ENCODE assay signal across 8 cellular contexts in the genomic region with DNA sequence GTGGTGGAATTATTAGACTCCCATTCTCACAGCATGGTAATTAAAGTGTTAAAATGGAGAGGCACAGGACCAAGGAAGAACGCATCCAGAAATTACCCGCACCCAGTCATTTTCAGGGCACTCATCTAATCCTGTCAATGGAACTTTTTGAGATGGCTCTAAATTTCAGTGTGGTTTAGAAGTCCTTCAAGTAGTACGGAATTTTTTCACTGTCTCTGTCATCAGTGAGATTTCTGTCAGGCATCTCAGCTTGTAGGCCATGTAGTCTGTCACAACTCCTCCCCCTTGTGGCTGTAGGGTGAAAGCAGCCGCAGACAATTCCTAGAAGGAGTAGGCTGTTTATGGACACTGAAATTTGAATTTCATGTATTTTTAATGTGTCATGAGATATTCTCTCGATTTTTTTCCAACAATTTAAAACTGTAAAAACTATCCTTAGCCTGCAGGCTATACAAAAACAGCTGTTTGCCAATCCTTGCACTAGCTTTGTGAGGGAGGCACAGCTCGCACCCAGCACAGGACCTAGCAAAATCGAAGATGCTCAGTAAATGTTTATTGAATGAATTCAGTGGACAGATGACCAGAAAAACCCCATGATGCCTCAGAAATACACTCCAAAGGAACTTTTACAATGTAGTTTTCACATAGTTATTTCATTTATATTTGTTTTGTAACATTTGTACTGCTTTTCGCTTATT. TPM values are rescaled to one million over a fixed set of nuclear protein-coding genes. Genes with fewer than 3 reads are reported as not detected.
DNase-seq lines count a peak whose midpoint lies in the region; ATAC-seq and TF ChIP-seq lines count a peak whose summit lies in the region.

No MANE protein-coding gene starts in this region.

- H3K9me3 ChIP-seq in SU-DHL-6 (ENCODE audit: insufficient read depth, low read length) (no peaks in the 10 kb centered on the region), right atrium auricular region (no peaks in the 10 kb centered on the region)

- TF ChIP-seq CTCF in SU-DHL-6 (IDR thresholded peaks at IDR 0.05; ENCODE audit: insufficient read depth, low read length, poor library complexity, severe bottlenecking), result peak; percentile 60
- TF ChIP-seq CTCF in right atrium auricular region (IDR thresholded peaks at IDR 0.05), result peak; percentile 68 to 81
- TF ChIP-seq CTCF in retinal pigment epithelial cell (conservative IDR thresholded peaks at IDR 0.05; ENCODE audit: low read depth, low read length), result peak; percentile 95

- no peaks in the 10 kb centered on the region for H3K4me1 ChIP-seq in right atrium auricular region

- H3K9me2 ChIP-seq in SU-DHL-6 (replicated peaks; ENCODE audit: insufficient read depth, low read length), result no peaks in the 10 kb centered on the region

- no peak overlapping the region for H3K4me2 ChIP-seq in SU-DHL-6 (ENCODE audit: low read depth, low read length, poor library complexity, severe bottlenecking)

- no peak overlapping the region for H3K4me3 ChIP-seq in SU-DHL-6 (ENCODE audit: insufficient read depth, low read length, poor library complexity, severe bottlenecking)
- H3K4me3 ChIP-seq in right atrium auricular region, result no peak overlapping the region
- H3K4me3 ChIP-seq in retinal pigment epithelial cell (ENCODE audit: low read length), result no peak overlapping the region

- DNase-seq in COLO829 (ENCODE audit: low spot score), result peak; percentile 66
- DNase-seq in NCI-H1048 (lab: John Stamatoyannopoulos, UW), result peak; percentile 59
- peak in 46 of 56 donors; percentile 0 to 85 (median 46) for DNase-seq in amygdala (lab: John Stamatoyannopoulos, UW)
- DNase-seq in right atrium auricular region (ENCODE audit: low spot score), result peak; percentile 63
- DNase-seq in retinal pigment epithelial cell (ENCODE audit: low read depth), result peak; percentile 11

- no peaks in the 10 kb centered on the region for H3F3A ChIP-seq in SU-DHL-6 (ENCODE audit: insufficient read depth)

- no peaks in the 10 kb centered on the region for H3K36me3 ChIP-seq in SU-DHL-6 (ENCODE audit: low read length)
- no peaks in the 10 kb centered on the region for H3K36me3 ChIP-seq in right atrium auricular region

- H3K27me3 ChIP-seq in SU-DHL-6 (ENCODE audit: low read length) (no peaks in the 10 kb centered on the region), right atrium auricular region (no peaks in the 10 kb centered on the region)

- no peaks in the 10 kb centered on the region for H4K20me1 ChIP-seq in SU-DHL-6 (ENCODE audit: low read depth, low read length)

- H2AFZ ChIP-seq in SU-DHL-6 (ENCODE audit: low read depth, low read length, severe bottlenecking), result no peak overlapping the region

- peak; percentile 76 for ATAC-seq in GM21515 (IDR thresholded peaks at IDR 0.05; ENCODE audit: unreplicated experiment)
- no peak for ATAC-seq in GM18870 (IDR thresholded peaks at IDR 0.05; ENCODE audit: unreplicated experiment)

- H3K9ac ChIP-seq in SU-DHL-6 (ENCODE audit: low read length), result no peak overlapping the region

- no peak overlapping the region for H3K27ac ChIP-seq in SU-DHL-6 (ENCODE audit: low read depth, low read length)
- no peak overlapping the region for H3K27ac ChIP-seq in right atrium auricular region

- H3K79me2 ChIP-seq in SU-DHL-6 (ENCODE audit: insufficient read depth, low read length), result no peaks in the 10 kb centered on the region

RNA-seq across cellular contexts. Expression of a gene that starts 6.6 kb away (rescaled TPM):
- total RNA-seq in right atrium auricular region, result 10 to 100 TPM; 19.7 to 21.0 TPM

RNA-seq across cellular contexts. Expression of a gene that starts 43.8 kb away (rescaled TPM):
- 1 to 10 TPM; 8.6 to 9.2 TPM for total RNA-seq in right atrium auricular region

Comparison
In these comparisons a context has a peak if more than half of its experiments do, and no peak if none do; other contexts are left out.
1. DNase-seq: peak in every context shown above with its lines; median percentile 66 in COLO829; 63 in right atrium auricular region; 59 in NCI-H1048; 46 in amygdala; 11 in retinal pigment epithelial cell.